Comparison of ENCODE assay signal across 4 cellular contexts in genomic region chr1:155505963-155506362, GRCh38. TPM values are rescaled to one million over a fixed set of nuclear protein-coding genes. Genes with fewer than 3 reads are reported as not detected.
DNase-seq lines count a peak whose midpoint lies in the region; ATAC-seq, FAIRE-seq and TF ChIP-seq lines count a peak whose summit lies in the region.
"Not testable (repeated sequence)": the region's sequence is repeated elsewhere in the genome, so short reads cannot be mapped to it uniquely, and the experiment has no call there.

No MANE protein-coding gene starts in this region.

- TF ChIP-seq RAD21 in K562 (CRISPR knock-in tag; conservative IDR thresholded peaks at IDR 0.05 in 1 of 2, IDR thresholded peaks at IDR 0.05 in 1 of 2): not testable (repeated sequence)

- in situ Hi-C loops in K562 (cut with MboI): not testable (repeated sequence)

- not testable (repeated sequence) for H3K36me3 Mint-ChIP-seq in T-helper 17 cell (ENCODE audit: low read depth)

- not testable (repeated sequence) for DNase-seq in T-helper 17 cell; K562 (ENCODE audit: extremely low read depth in 1 of 4, low spot score in 3 of 4)

- not testable (repeated sequence) for H3K4me3 Mint-ChIP-seq in T-helper 17 cell

- H3K4me3 ChIP-seq in HEK293 (ENCODE audit: low read depth, low read length); K562: not testable (repeated sequence)

- CTCF ChIA-PET in HEK293 (lab: Yijun Ruan, JAX); K562 (lab: Yijun Ruan, JAX; ENCODE audit: low intra/inter-chr PET ratio): not testable (repeated sequence)

- H3K9me1 ChIP-seq in K562 (ENCODE audit: control insufficient read depth, insufficient read depth, low read length): not testable (repeated sequence)

- TF ChIP-seq CTCF in HEK293 (tag by site-specific recombination; IDR thresholded peaks at IDR 0.05); K562 (IDR thresholded peaks at IDR 0.05 in 2 of 3, conservative IDR thresholded peaks at IDR 0.05 in 1 of 3; ENCODE audit: insufficient read depth in 2 of 3, low read depth in 1 of 3, low read length in 3 of 3): not testable (repeated sequence)

- POLR2A ChIA-PET in HEK293 (lab: Yijun Ruan, JAX): not testable (repeated sequence)
- POLR2A ChIA-PET in K562 (lab: Yijun Ruan, JAX): interaction anchor here (0.9 kb wide), 1 partner anchor 21 kb away, joined by 3 read pairs; no protein-coding TSS in a partner anchor

- 100% methylated on average over 3 of the region's 3 CpGs for WGBS in K562 (ENCODE audit: insufficient coverage, low coverage, missing lambda C conversion rate)

- not testable (repeated sequence) for H3K4me2 ChIP-seq in K562 (ENCODE audit: insufficient read depth, low read length)

- not testable (repeated sequence) for TF ChIP-seq EP300 in K562 (IDR thresholded peaks at IDR 0.05; ENCODE audit: low read length)

- peaks cover 91% of the 10 kb centered on the region for H3K79me2 ChIP-seq in K562 (ENCODE audit: control insufficient read depth, insufficient read depth, low read length)

- TF ChIP-seq POLR2A in K562 (conservative IDR thresholded peaks at IDR 0.05): not testable (repeated sequence)

- not testable (repeated sequence) for BruUV-seq in K562 (replicated peaks; lab: Mats Ljungman, UMichigan)

- not testable (repeated sequence) for H3K27me3 ChIP-seq in K562 (ENCODE audit: control insufficient read depth in 2 of 2, insufficient read depth in 2 of 2, low read length in 2 of 2)

- ATAC-seq in T-helper 17 cell, K562: not testable (repeated sequence)

- not testable (repeated sequence) for H3K9ac ChIP-seq in K562 (ENCODE audit: insufficient read depth in 1 of 2, low read depth in 2 of 2, low read length in 2 of 2)

- H3K27ac Mint-ChIP-seq in T-helper 17 cell: peak overlapping the region; percentile 16

- H3K27ac ChIP-seq in HEK293 (ENCODE audit: extremely low read depth, low read depth, low read length); K562 (ENCODE audit: extremely low read depth, low read depth, low read length): not testable (repeated sequence)

- not testable (repeated sequence) for H4K20me1 ChIP-seq in K562 (replicated peaks; ENCODE audit: control insufficient read depth, insufficient read depth, low read length)

- peak; percentile 23 for FAIRE-seq in TTC549 (lab: Jason Lieb, UNC)
- not testable (repeated sequence) for FAIRE-seq in K562 (lab: Jason Lieb, UNC)

- H2AFZ ChIP-seq in K562 (ENCODE audit: low read depth, low read length): not testable (repeated sequence)

- H3K4me1 ChIP-seq in HEK293 (ENCODE audit: control insufficient read depth, insufficient read depth, low read length); K562 (replicated peaks in 1 of 2; ENCODE audit: control insufficient read depth in 2 of 2, insufficient read depth in 2 of 2, low read length in 2 of 2): not testable (repeated sequence)

- intact Hi-C loops in K562 (cut with micrococcal nuclease): loop anchor here (10.0 kb wide), 1 partner anchor 251 kb away; the partner anchor contains the start of gene ENTREP3

- not testable (repeated sequence) for H3K27me3 Mint-ChIP-seq in T-helper 17 cell

- H3K9me3 ChIP-seq in HEK293 (ENCODE audit: control insufficient read depth, insufficient read depth, low read depth, low read length); T-helper 17 cell (ENCODE audit: control insufficient read depth, low read length, poor library complexity, severe bottlenecking); K562 (replicated peaks; ENCODE audit: control insufficient read depth, insufficient read depth, low read depth, low read length): not testable (repeated sequence)

- H3K36me3 ChIP-seq in HEK293 (ENCODE audit: control insufficient read depth in 2 of 2, insufficient read depth in 1 of 2, low read length in 2 of 2); K562 (ENCODE audit: control insufficient read depth, insufficient read depth, low read length): not testable (repeated sequence)

- peaks cover 14% of the 10 kb centered on the region for H3K4me1 Mint-ChIP-seq in T-helper 17 cell

TF ChIP-seq in HEK293, 187 proteins besides CTCF, POLR2A, EP300 and RAD21:
- TF ChIP-seq ZNF146 (tag by site-specific recombination; IDR thresholded peaks at IDR 0.05): peak; percentile 85

TF ChIP-seq in K562, 482 proteins besides CTCF, POLR2A, EP300 and RAD21:
- 0 out of 4 replicates have a peak, but pooled peaks of 1 of the 2 experiments have one; percentile 17 for TF ChIP-seq KDM1A (IDR thresholded peaks at IDR 0.05)
- peak; percentile 72 for TF ChIP-seq ZNF146 (CRISPR knock-in tag; IDR thresholded peaks at IDR 0.05; ENCODE audit: unreplicated experiment)

RNA-seq across cellular contexts. Expression of gene ASH1L, which starts 56.6 kb away (rescaled TPM):
- 10 to 100 TPM; 75.5 to 84.6 TPM for total RNA-seq in T-helper 17 cell
- total RNA-seq in K562 (2011; cell fraction: chromatin; rRNA removed; ENCODE audit: low replicate concordance): 72.5 and 248 TPM in 2 replicates
- 35.7 and 56.7 TPM in 2 replicates for total RNA-seq in K562 (2011; cell fraction: nucleolus; rRNA removed)
- total RNA-seq in K562 (2011; cell fraction: nucleoplasm; rRNA removed): 84.0 and 86.9 TPM in 2 replicates
- total RNA-seq in K562 (2014; rRNA removed): 10.7 and 12.7 TPM in 2 replicates
- 17.2 and 19.1 TPM in 2 replicates for total RNA-seq in K562 (2014; rRNA removed; fragmentation: Illumina TruSeq; extraction: Trizol)
- total RNA-seq in K562 (2015; rRNA removed; fragmentation: Illumina TruSeq; extraction: Trizol): 23.3 and 24.2 TPM in 2 replicates
- 20.2 and 22.7 TPM in 2 replicates for total RNA-seq in K562 (2021)
- 16.7 and 18.6 TPM in 2 replicates for polyA plus RNA-seq in K562 (2011; rRNA removed)
- 9.3 and 12.1 TPM in 2 replicates for polyA plus RNA-seq in K562 (2011; cell fraction: cytosol; rRNA removed)
- 36.7 and 37.9 TPM in 2 replicates for polyA plus RNA-seq in K562 (2011; cell fraction: nucleus; rRNA removed)
- 8.7 and 11.7 TPM in 2 replicates for polyA plus RNA-seq in K562 (2012)
- polyA plus RNA-seq in K562 (2014; fragmentation: Illumina TruSeq; extraction: Trizol): 11.9 and 14.6 TPM in 2 replicates
- 1 to 10 TPM; 2.0 to 6.0 TPM for polyA plus RNA-seq in K562 (2014; fragmentation: Nextera tagmentation; extraction: Ambion mirVana)
- polyA plus RNA-seq in K562 (2014; rRNA removed): 8.8 and 11.4 TPM in 2 replicates
- 54.6 and 68.2 TPM in 2 replicates for polyA minus RNA-seq in K562 (2011; rRNA and poly(A)+ RNA removed)
- polyA minus RNA-seq in K562 (2011; cell fraction: cytosol; rRNA and poly(A)+ RNA removed): 15.4 and 19.6 TPM in 2 replicates
- polyA minus RNA-seq in K562 (2011; cell fraction: nucleus; rRNA and poly(A)+ RNA removed): 38.5 and 74.9 TPM in 2 replicates
